ENCODE assay signal across 30 cellular contexts in genomic region chr2:64567473-64567872, GRCh38.
"Had no signal": no experiment of that assay in that cellular context is flagged by ENCODE, and none has a peak within 500 bp of the region (broad histone marks: within the 10 kb centered on the region; RNA-seq: fewer than 3 reads in every experiment).

No MANE protein-coding gene starts in this region.

- H3K4me1 ChIP-seq: adrenal gland, breast epithelium had no signal

- H3K27me3 Mint-ChIP-seq: activated B cell treated with CpG ODN at 0.5 μM for 24 hours; activated CD4-positive, alpha-beta memory T cell treated with anti-CD3 and anti-CD28 coated beads for 36 hours; activated CD4-positive, alpha-beta T cell treated with anti-CD3 and anti-CD28 coated beads, Interleukin-2, amount 10 ng/mL, durations not matched to agents 24 days and 14 days; activated CD8-positive, alpha-beta T cell treated with anti-CD3 and anti-CD28 coated beads for 36 hours; activated naive CD8-positive, alpha-beta T cell treated with anti-CD3 and anti-CD28 coated beads for 36 hours; activated T-cell treated with anti-CD3 and anti-CD28 coated beads, Interleukin-2, amount 50 U/mL, for 24 hours; T-cell had no signal

- H3K36me3 Mint-ChIP-seq: activated naive CD4-positive, alpha-beta T cell treated with anti-CD3 and anti-CD28 coated beads, Interleukin-2, amount 50 U/mL, for 72 hours had no signal

- H3K4me3 Mint-ChIP-seq: activated B cell treated with CpG ODN at 0.5 μM for 24 hours; activated CD4-positive, alpha-beta memory T cell treated with anti-CD3 and anti-CD28 coated beads for 36 hours; activated CD4-positive, alpha-beta T cell treated with anti-CD3 and anti-CD28 coated beads, Interleukin-2, amount 10 ng/mL, durations not matched to agents 24 days and 14 days; activated CD8-positive, alpha-beta T cell treated with anti-CD3 and anti-CD28 coated beads for 36 hours; activated naive CD4-positive, alpha-beta T cell treated with anti-CD3 and anti-CD28 coated beads for 36 hours; activated naive CD8-positive, alpha-beta T cell treated with anti-CD3 and anti-CD28 coated beads for 36 hours; activated T-cell treated with anti-CD3 and anti-CD28 coated beads, Interleukin-2, amount 50 U/mL, for 24 hours; T-cell; T-helper 2 cell treated with Interferon-gamma antibody and Interleukin-4, amounts not matched to agents 5 μg/mL and 100 μg/mL, for 36 hours had no signal

- H3K9me3 ChIP-seq: adrenal gland, body of pancreas, breast epithelium had no signal

- H3K27me3 ChIP-seq: adrenal gland, body of pancreas, brain microvascular endothelial cell, breast epithelium had no signal

- H3K27ac ChIP-seq: adrenal gland, body of pancreas, brain microvascular endothelial cell, breast epithelium, VCaP had no signal

- H3K36me3 ChIP-seq: adrenal gland, brain microvascular endothelial cell had no signal

- H3K27ac Mint-ChIP-seq: activated B cell treated with CpG ODN at 0.5 μM for 24 hours; activated CD4-positive, alpha-beta memory T cell treated with anti-CD3 and anti-CD28 coated beads for 36 hours; activated CD4-positive, alpha-beta T cell treated with anti-CD3 and anti-CD28 coated beads, Interleukin-2, amount 10 ng/mL, durations not matched to agents 24 days and 14 days; activated CD8-positive, alpha-beta T cell treated with anti-CD3 and anti-CD28 coated beads for 36 hours; activated naive CD4-positive, alpha-beta T cell treated with anti-CD3 and anti-CD28 coated beads for 36 hours; activated naive CD4-positive, alpha-beta T cell treated with anti-CD3 and anti-CD28 coated beads, Interleukin-2, amount 50 U/mL, for 72 hours; activated naive CD8-positive, alpha-beta T cell treated with anti-CD3 and anti-CD28 coated beads for 36 hours; activated T-cell treated with anti-CD3 and anti-CD28 coated beads, Interleukin-2, amount 50 U/mL, for 24 hours; T-helper 2 cell treated with Interferon-gamma antibody and Interleukin-4, amounts not matched to agents 5 μg/mL and 100 μg/mL, for 36 hours had no signal

- H3K4me3 ChIP-seq: adrenal gland, body of pancreas, breast epithelium had no signal

- DNase-seq: activated B cell treated with CpG ODN at 0.5 μM for 24 hours; activated CD4-positive, alpha-beta memory T cell treated with anti-CD3 and anti-CD28 coated beads for 36 hours; activated CD4-positive, alpha-beta T cell treated with anti-CD3 and anti-CD28 coated beads for 4 hours; activated CD4-positive, alpha-beta T cell treated with anti-CD3 and anti-CD28 coated beads, Interleukin-2, amount 10 ng/mL, durations not matched to agents 24 days and 14 days; activated CD4-positive, alpha-beta T cell treated with anti-CD3 and anti-CD28 coated beads, Interleukin-2, amount 50 U/mL, for 1 hour; activated CD4-positive, alpha-beta T cell treated with anti-CD3 and anti-CD28 coated beads, Interleukin-2, amount 50 U/mL, for 4 hours; activated CD4-positive, CD25-positive, alpha-beta regulatory T cell treated with anti-CD3 and anti-CD28 coated beads, Interleukin-2, amount 50 U/mL, for 72 hours; activated CD8-positive, alpha-beta memory T cell treated with anti-CD3 and anti-CD28 coated beads, Interleukin-2, amount 50 U/mL, for 48 hours; activated CD8-positive, alpha-beta T cell treated with anti-CD3 and anti-CD28 coated beads for 36 hours; activated effector memory CD4-positive, alpha-beta T cell treated with anti-CD3 and anti-CD28 coated beads, Interleukin-2, amount 50 U/mL, for 16 hours; activated gamma-delta T cell treated with Interleukin-2 at 50 U/mL for 16 hours; activated naive CD4-positive, alpha-beta T cell; activated naive CD4-positive, alpha-beta T cell treated with anti-CD3 and anti-CD28 coated beads for 36 hours; activated naive CD4-positive, alpha-beta T cell treated with anti-CD3 and anti-CD28 coated beads, Interleukin-2, amount 50 U/mL, for 16 hours; activated naive CD8-positive, alpha-beta T cell treated with anti-CD3 and anti-CD28 coated beads for 36 hours; activated T-cell treated with anti-CD3 and anti-CD28 coated beads, Interleukin-2, amount 50 U/mL, for 24 hours; activated T-cell treated with anti-CD3 and anti-CD28 coated beads, Interleukin-2, amount 50 U/mL, for 48 hours; adrenal gland; amniotic stem cell; aorta; body of pancreas; brain microvascular endothelial cell; central memory CD4-positive, alpha-beta T cell; T-cell; T-helper 2 cell; T-helper 9 cell had no signal

- ATAC-seq: activated CD8-positive, alpha-beta T cell treated with anti-CD3 and anti-CD28 coated beads for 36 hours; activated naive CD4-positive, alpha-beta T cell treated with anti-CD3 and anti-CD28 coated beads, Interleukin-2, amount 50 U/mL, for 72 hours; body of pancreas; T-cell had no signal
